2 cellular contexts compared by ENCODE assay signal in genomic region chr9:136481558-136481957, GRCh38.
TF ChIP-seq lines count a peak whose summit lies in the region.

No MANE protein-coding gene starts in this region.

TF ChIP-seq in SK-N-SH, 30 proteins besides CTCF, POLR2A, EP300 and RAD21 (continued from another document):
- TF ChIP-seq REST (IDR thresholded peaks at IDR 0.05; ENCODE audit: low read depth, low read length) (no peak), SMC3 (IDR thresholded peaks at IDR 0.05; ENCODE audit: low read depth, low read length) (no peak), FOSL2 (IDR thresholded peaks at IDR 0.05; ENCODE audit: borderline replicate concordance, low read depth) (no peak), IRF3 (IDR thresholded peaks at IDR 0.05; ENCODE audit: low read depth, low read length) (no peak), POLR2AphosphoS5 (IDR thresholded peaks at IDR 0.05; ENCODE audit: low read depth, low read length) (no peak), PBX3 (IDR thresholded peaks at IDR 0.05) (no peak), GATA2 (CRISPR knock-in tag; IDR thresholded peaks at IDR 0.05) (no peak), RCOR1 (IDR thresholded peaks at IDR 0.05; ENCODE audit: low read length) (no peak), EZH2phosphoT487 (IDR thresholded peaks at IDR 0.05; ENCODE audit: borderline replicate concordance, low read depth) (no peak), YY1 (IDR thresholded peaks at IDR 0.05; ENCODE audit: low read depth) (no peak), USF2 (IDR thresholded peaks at IDR 0.05; ENCODE audit: borderline replicate concordance, low read depth, low read length) (no peak), JUND (IDR thresholded peaks at IDR 0.05) (no peak), SIN3A (IDR thresholded peaks at IDR 0.05; ENCODE audit: borderline replicate concordance, low read depth, low read length) (no peak), CHD2 (IDR thresholded peaks at IDR 0.05; ENCODE audit: low read length, partially characterized antibody) (no peak), TEAD4 (IDR thresholded peaks at IDR 0.05; ENCODE audit: borderline replicate concordance, insufficient read depth) (no peak), RXRA (IDR thresholded peaks at IDR 0.05; ENCODE audit: borderline replicate concordance, low read depth) (no peak)

TF ChIP-seq in SK-N-SH treated with all-trans-retinoic acid at 6 μM for 48 hours, 23 proteins besides CTCF, POLR2A, EP300 and RAD21 (continued from another document):
- TF ChIP-seq TSHZ2 (CRISPR knock-in tag; IDR thresholded peaks at IDR 0.05) (no peak), ZFP30 (CRISPR knock-in tag; IDR thresholded peaks at IDR 0.05) (no peak), CSRNP3 (CRISPR knock-in tag; IDR thresholded peaks at IDR 0.05) (no peak), SNAI2 (CRISPR knock-in tag; IDR thresholded peaks at IDR 0.05) (no peak)
